In the genomic region with DNA sequence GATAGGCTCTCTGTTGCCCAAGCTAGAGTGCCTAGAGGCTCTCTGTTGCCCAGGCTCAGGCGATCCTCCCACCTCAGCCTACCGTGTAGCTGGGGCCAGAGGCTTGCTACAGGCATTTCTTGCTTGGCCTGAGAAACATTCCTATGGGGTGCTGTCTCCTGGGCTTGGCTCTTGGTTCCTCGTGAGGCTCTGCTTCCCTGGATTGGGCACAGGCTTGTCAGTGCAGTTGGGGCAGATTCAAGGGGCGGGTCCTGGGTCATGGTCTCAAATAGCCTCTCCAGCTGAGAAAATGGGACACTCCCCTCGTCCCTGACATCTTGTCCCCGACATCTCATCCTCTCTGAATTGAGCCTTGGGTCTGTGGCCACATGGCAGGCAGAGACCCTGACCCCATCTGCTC, we compare ENCODE assay signal across 17 cellular contexts. TPM values are rescaled to one million over a fixed set of nuclear protein-coding genes. Genes with fewer than 3 reads are reported as not detected.
DNase-seq lines count a peak whose midpoint lies in the region; ATAC-seq, FAIRE-seq and TF ChIP-seq lines count a peak whose summit lies in the region.
"Had no signal": no experiment of that assay in that cellular context is flagged by ENCODE, and none has a peak within 500 bp of the region (broad histone marks: within the 10 kb centered on the region; RNA-seq: fewer than 3 reads in every experiment).

No MANE protein-coding gene starts in this region.

- no peak for DNase-seq in HepG2 (ENCODE audit: low spot score)
- DNase-seq in right lobe of liver, result no peak
- no peak for DNase-seq in RWPE2 (ENCODE audit: low spot score)
- no peak for DNase-seq in immature natural killer cell
- no peak for DNase-seq in kidney tubule cell (ENCODE audit: low spot score)
- no peak for DNase-seq in SHP77 (lab: John Stamatoyannopoulos, UW)
- no peak for DNase-seq in NCI-H526 (lab: John Stamatoyannopoulos, UW)
- DNase-seq: activated B cell treated with CpG ODN at 0.5 μM for 24 hours; anterior cingulate cortex; hippocampal formation; stimulated activated CD4-positive, alpha-beta T cell treated with anti-CD3 and anti-CD28 coated beads, Interleukin-2, amount 100 ng/mL, for 48 hours had no signal

- H3K9ac ChIP-seq in HepG2 (ENCODE audit: insufficient read depth, low read depth, low read length), result no peak overlapping the region

- no peaks in the 10 kb centered on the region for H3K79me2 ChIP-seq in HepG2 (ENCODE audit: insufficient read depth, low read length)

- ATAC-seq in HepG2, result peak; percentile 9
- no peak for ATAC-seq in right lobe of liver
- peak; percentile 32; the same call in 2 of the 3 replicates for ATAC-seq in RWPE2 (ENCODE audit: low read depth)
- no peak for ATAC-seq in HG03025 (IDR thresholded peaks at IDR 0.05; ENCODE audit: low FRiP score, unreplicated experiment)

- H3K4me1 ChIP-seq in HepG2 (ENCODE audit: insufficient read depth, low read length), result 0 out of 2 replicates have a peak, but pooled peaks cover 4% of the 10 kb centered on the region
- H3K4me1 ChIP-seq in right lobe of liver, result peaks cover 0 to 2% (median 0%) of the 10 kb centered on the region in 4 donors
- no peaks in the 10 kb centered on the region for H3K4me1 ChIP-seq in RWPE2 (ENCODE audit: insufficient read depth, poor library complexity, severe bottlenecking)

- TF ChIP-seq POLR2A in HepG2 (IDR thresholded peaks at IDR 0.05; ENCODE audit: insufficient read depth in 1 of 2, low read depth in 2 of 2, low read length in 2 of 2) (no peak), right lobe of liver (IDR thresholded peaks at IDR 0.05) (no peak)

- H3K36me3 ChIP-seq in HepG2 (replicated peaks in 1 of 2; ENCODE audit: control insufficient read depth in 1 of 2, insufficient read depth in 2 of 2, low read length in 2 of 2) (peaks cover 3 to 8% of the 10 kb centered on the region in 2 experiments; a peak in 3 of 5 replicates), right lobe of liver (peaks cover 0 to 11% (median 6%) of the 10 kb centered on the region in 4 donors), RWPE2 (ENCODE audit: low read depth) (peaks cover 5% of the 10 kb centered on the region; the same call in 1 of the 2 replicates)

- H4K20me1 ChIP-seq in HepG2 (ENCODE audit: insufficient read depth, low read length), result no peaks in the 10 kb centered on the region; the same call in 1 of the 2 replicates

- H3K4me3 ChIP-seq in HepG2 (replicated peaks in 1 of 3; ENCODE audit: insufficient read depth in 1 of 3, low read depth in 2 of 3, low read length in 3 of 3) (no peak overlapping the region), right lobe of liver (no peak overlapping the region), RWPE2 (ENCODE audit: severe bottlenecking) (no peak overlapping the region)
- H3K4me3 ChIP-seq: suprapubic skin had no signal

- peaks cover 0 to 5% of the 10 kb centered on the region in 2 donors for H3K4me1 Mint-ChIP-seq in immature natural killer cell
- H3K4me1 Mint-ChIP-seq: mesothelial cell of epicardium had no signal

- BruUV-seq in HepG2 (replicated peaks; lab: Mats Ljungman, UMichigan), result no TSS peak

- TF ChIP-seq CTCF in HepG2 (CRISPR knock-in tag; IDR thresholded peaks at IDR 0.05), result no peak
- no peak for TF ChIP-seq CTCF in right lobe of liver (IDR thresholded peaks at IDR 0.05)
- TF ChIP-seq CTCF in RWPE2 (IDR thresholded peaks at IDR 0.05; ENCODE audit: poor library complexity, severe bottlenecking), result no peak

- no peak overlapping the region for H3K4me3 Mint-ChIP-seq in immature natural killer cell
- H3K4me3 Mint-ChIP-seq: activated B cell treated with CpG ODN at 0.5 μM for 24 hours, mesothelial cell of epicardium had no signal

- no peak for TF ChIP-seq EP300 in HepG2 (IDR thresholded peaks at IDR 0.05; ENCODE audit: low read depth in 2 of 2, low read length in 2 of 2)
- no peak for TF ChIP-seq EP300 in HepG2 (CRISPR knock-in tag; IDR thresholded peaks at IDR 0.05; ENCODE audit: borderline replicate concordance)

- no peaks in the 10 kb centered on the region for H3K9me3 Mint-ChIP-seq in immature natural killer cell
- H3K9me3 Mint-ChIP-seq: activated B cell treated with CpG ODN at 0.5 μM for 24 hours; activated T-helper 2 cell treated with anti-CD3 and anti-CD28 coated beads, Interferon-gamma antibody, Interleukin-2, Interleukin-4, amounts not matched to agents 10 μg/mL and 5 μg/mL and 100 μg/mL, durations not matched to agents 14 hours and 24 hours and 36 hours; mesothelial cell of epicardium had no signal

- H3K36me3 Mint-ChIP-seq in immature natural killer cell, result peaks cover 5 to 13% (median 5%) of the 10 kb centered on the region in 3 donors

- H3K9me3 ChIP-seq in HepG2 (ENCODE audit: low read length) (no peaks in the 10 kb centered on the region), right lobe of liver (no peaks in the 10 kb centered on the region), RWPE2 (ENCODE audit: severe bottlenecking) (peaks cover 2% of the 10 kb centered on the region)
- H3K9me3 ChIP-seq: suprapubic skin had no signal

- peak overlapping the region in 4 of 6 donors; percentile 44 to 71 (median 53) for H3K27ac Mint-ChIP-seq in immature natural killer cell
- H3K27ac Mint-ChIP-seq: activated B cell treated with CpG ODN at 0.5 μM for 24 hours; activated T-helper 2 cell treated with anti-CD3 and anti-CD28 coated beads, Interferon-gamma antibody, Interleukin-2, Interleukin-4, amounts not matched to agents 10 μg/mL and 5 μg/mL and 100 μg/mL, durations not matched to agents 14 hours and 24 hours and 36 hours; mesothelial cell of epicardium had no signal

- FAIRE-seq in HepG2 (lab: Jason Lieb, UNC), result no peak
- FAIRE-seq: G401.6 had no signal

- no peak overlapping the region for H3K4me2 ChIP-seq in HepG2 (ENCODE audit: low read depth, low read length)

- CTCF ChIA-PET in HepG2 (lab: Yijun Ruan, JAX; ENCODE audit: low intra/inter-chr PET ratio, low total read pairs), result no interaction called here

- 74% methylated on average over 6 of the region's 6 CpGs for WGBS in HepG2 (ENCODE audit: low lambda C conversion rate)
- 59% methylated on average over 5 of the region's 6 CpGs for WGBS in right lobe of liver (ENCODE audit: insufficient coverage, low coverage, low lambda C conversion rate, missing lambda C conversion rate)

- POLR2A ChIA-PET in HepG2 (lab: Yijun Ruan, JAX), result no interaction called here

- H3K27ac ChIP-seq in HepG2 (ENCODE audit: extremely low read length, insufficient read depth, low read length), result no peak overlapping the region
- H3K27ac ChIP-seq in right lobe of liver, result no peak overlapping the region
- H3K27ac ChIP-seq in RWPE2 (ENCODE audit: poor library complexity, severe bottlenecking), result no peak overlapping the region
- H3K27ac ChIP-seq: suprapubic skin had no signal

- TF ChIP-seq RAD21 in HepG2 (CRISPR knock-in tag; IDR thresholded peaks at IDR 0.05), result no peak

- H2AFZ ChIP-seq in HepG2 (ENCODE audit: low read length), result no peak overlapping the region

- in situ Hi-C loops in HepG2 (cut with HindIII; ENCODE audit: extremely low pct_ligation_motif_present, low pct_unique_long_range_greater_than_20kb), result no loop called here

- intact Hi-C loops in HepG2 (cut with micrococcal nuclease; ENCODE audit: unreplicated experiment) (no loop called here), right lobe of liver (cut with DNase I) (no loop called here)

- H3K27me3 ChIP-seq in HepG2 (ENCODE audit: control insufficient read depth in 1 of 2, insufficient read depth in 2 of 2, low read length in 2 of 2) (no peaks in the 10 kb centered on the region), right lobe of liver (no peaks in the 10 kb centered on the region), RWPE2 (ENCODE audit: insufficient read depth, poor library complexity, severe bottlenecking) (no peaks in the 10 kb centered on the region)
- H3K27me3 ChIP-seq: suprapubic skin had no signal

- H3K27me3 Mint-ChIP-seq in immature natural killer cell (ENCODE audit: low read depth in 3 of 3), result peaks cover 1 to 16% (median 11%) of the 10 kb centered on the region in 3 donors
- H3K27me3 Mint-ChIP-seq: activated B cell treated with CpG ODN at 0.5 μM for 24 hours had no signal

RNA-seq across cellular contexts. Expression of a gene that starts 4.9 kb away (rescaled TPM):
- total RNA-seq in HepG2 (2016; rRNA removed; fragmentation: Illumina TruSeq; extraction: Trizol), result 0.71 and 0.86 TPM in 2 replicates
- 0.35 and 0.40 TPM in 2 replicates for total RNA-seq in HepG2 (2016; cell fraction: cytosol; rRNA removed; fragmentation: Illumina TruSeq; extraction: Trizol; ENCODE audit: low read depth)
- 0.65 and 0.85 TPM in 2 replicates for total RNA-seq in HepG2 (2016; cell fraction: insoluble cytoplasmic fraction; rRNA removed; fragmentation: Illumina TruSeq; extraction: Trizol)
- total RNA-seq in HepG2 (2016; cell fraction: membrane; rRNA removed; fragmentation: Illumina TruSeq; extraction: Trizol), result 0.83 and 1.3 TPM in 2 replicates
- total RNA-seq in HepG2 (2016; cell fraction: nucleus; rRNA removed; fragmentation: Illumina TruSeq; extraction: Trizol), result 0.50 and 1.3 TPM in 2 replicates
- 1.2 and 2.0 TPM in 2 replicates for polyA plus RNA-seq in HepG2 (2011; rRNA removed)
- 1.4 and 2.8 TPM in 2 replicates for polyA plus RNA-seq in HepG2 (2011; cell fraction: cytosol; rRNA removed)
- 6.3 and 8.3 TPM in 2 replicates for polyA plus RNA-seq in HepG2 (2011; cell fraction: nucleus; rRNA removed)
- polyA plus RNA-seq in HepG2 (2012), result 0.81 and 1.2 TPM in 2 replicates
- polyA plus RNA-seq in HepG2 (2016; cell fraction: cytosol; fragmentation: Illumina TruSeq; extraction: Trizol; ENCODE audit: low read depth), result 0.16 and 0.19 TPM in 2 replicates
- 1.1 and 1.7 TPM in 2 replicates for polyA plus RNA-seq in HepG2 (2016; cell fraction: insoluble cytoplasmic fraction; fragmentation: Illumina TruSeq; extraction: Trizol; ENCODE audit: low read depth)
- 0.68 and 0.82 TPM in 2 replicates for polyA plus RNA-seq in HepG2 (2016; cell fraction: membrane; fragmentation: Illumina TruSeq; extraction: Trizol; ENCODE audit: low read depth)
- 1.3 and 2.4 TPM in 2 replicates for polyA plus RNA-seq in HepG2 (2016; cell fraction: nucleus; fragmentation: Illumina TruSeq; extraction: Trizol; ENCODE audit: insufficient read depth, low read depth)
- 2.0 and 5.3 TPM in 2 replicates for polyA minus RNA-seq in HepG2 (2011; rRNA and poly(A)+ RNA removed; ENCODE audit: low replicate concordance)
- polyA minus RNA-seq in HepG2 (2011; cell fraction: cytosol; rRNA and poly(A)+ RNA removed), result 1.3 and 1.5 TPM in 2 replicates
- polyA minus RNA-seq in HepG2 (2011; cell fraction: nucleus; rRNA and poly(A)+ RNA removed), result 1.9 and 3.7 TPM in 2 replicates
- total RNA-seq in right lobe of liver, result 1 to 10 TPM in 4 of 6 experiments, under 1 TPM in 2; 0.53 to 2.9 (median 1.1) TPM
- polyA plus RNA-seq in immature natural killer cell, result under 1 TPM in 2 of 3 donors, not detected in 1; 0.66 to 0.96 TPM

RNA-seq across cellular contexts. Expression of a gene that starts 5.6 kb away (rescaled TPM):
- total RNA-seq in HepG2 (2016; rRNA removed; fragmentation: Illumina TruSeq; extraction: Trizol) (278 and 337 TPM in 2 replicates), right lobe of liver (100 to 1,000 TPM in 4 of 6 experiments, 10 to 100 TPM in 2; 20.8 to 202 (median 154) TPM)
- 98.4 and 99.8 TPM in 2 replicates for total RNA-seq in HepG2 (2016; cell fraction: cytosol; rRNA removed; fragmentation: Illumina TruSeq; extraction: Trizol; ENCODE audit: low read depth)
- total RNA-seq in HepG2 (2016; cell fraction: insoluble cytoplasmic fraction; rRNA removed; fragmentation: Illumina TruSeq; extraction: Trizol), result 323 and 362 TPM in 2 replicates
- total RNA-seq in HepG2 (2016; cell fraction: membrane; rRNA removed; fragmentation: Illumina TruSeq; extraction: Trizol), result 84.6 and 89.0 TPM in 2 replicates
- total RNA-seq in HepG2 (2016; cell fraction: nucleus; rRNA removed; fragmentation: Illumina TruSeq; extraction: Trizol), result 193 and 208 TPM in 2 replicates
- polyA plus RNA-seq in HepG2 (2011; rRNA removed) (366 and 368 TPM in 2 replicates), immature natural killer cell (100 to 1,000 TPM; 242 to 566 (median 301) TPM)
- 715 and 846 TPM in 2 replicates for polyA plus RNA-seq in HepG2 (2011; cell fraction: cytosol; rRNA removed)
- polyA plus RNA-seq in HepG2 (2011; cell fraction: nucleus; rRNA removed), result 199 and 226 TPM in 2 replicates
- 207 and 262 TPM in 2 replicates for polyA plus RNA-seq in HepG2 (2012)
- 72.4 and 85.3 TPM in 2 replicates for polyA plus RNA-seq in HepG2 (2016; cell fraction: cytosol; fragmentation: Illumina TruSeq; extraction: Trizol; ENCODE audit: low read depth)
- polyA plus RNA-seq in HepG2 (2016; cell fraction: insoluble cytoplasmic fraction; fragmentation: Illumina TruSeq; extraction: Trizol; ENCODE audit: low read depth), result 186 TPM in 2 replicates
- polyA plus RNA-seq in HepG2 (2016; cell fraction: membrane; fragmentation: Illumina TruSeq; extraction: Trizol; ENCODE audit: low read depth), result 52.4 and 56.3 TPM in 2 replicates
- 235 and 237 TPM in 2 replicates for polyA plus RNA-seq in HepG2 (2016; cell fraction: nucleus; fragmentation: Illumina TruSeq; extraction: Trizol; ENCODE audit: insufficient read depth, low read depth)
- polyA minus RNA-seq in HepG2 (2011; rRNA and poly(A)+ RNA removed; ENCODE audit: low replicate concordance), result 73.2 and 83.5 TPM in 2 replicates
- polyA minus RNA-seq in HepG2 (2011; cell fraction: cytosol; rRNA and poly(A)+ RNA removed), result 58.6 and 70.0 TPM in 2 replicates
- 42.1 and 44.4 TPM in 2 replicates for polyA minus RNA-seq in HepG2 (2011; cell fraction: nucleus; rRNA and poly(A)+ RNA removed)

RNA-seq across cellular contexts. Expression of a gene that starts 18.3 kb away (rescaled TPM):
- 0.32 and 0.89 TPM in 2 replicates for total RNA-seq in HepG2 (2016; rRNA removed; fragmentation: Illumina TruSeq; extraction: Trizol)
- 0.30 and 0.44 TPM in 2 replicates for total RNA-seq in HepG2 (2016; cell fraction: cytosol; rRNA removed; fragmentation: Illumina TruSeq; extraction: Trizol; ENCODE audit: low read depth)
- total RNA-seq in HepG2 (2016; cell fraction: insoluble cytoplasmic fraction; rRNA removed; fragmentation: Illumina TruSeq; extraction: Trizol), result 0.19 and 0.69 TPM in 2 replicates
- 0.28 and 0.41 TPM in 2 replicates for total RNA-seq in HepG2 (2016; cell fraction: membrane; rRNA removed; fragmentation: Illumina TruSeq; extraction: Trizol)
- total RNA-seq in HepG2 (2016; cell fraction: nucleus; rRNA removed; fragmentation: Illumina TruSeq; extraction: Trizol), result 1.1 and 1.4 TPM in 2 replicates
- 4.0 TPM in 2 replicates for polyA plus RNA-seq in HepG2 (2011; rRNA removed)
- 0.47 and 1.4 TPM in 2 replicates for polyA plus RNA-seq in HepG2 (2011; cell fraction: cytosol; rRNA removed)
- polyA plus RNA-seq in HepG2 (2011; cell fraction: nucleus; rRNA removed), result 61.3 and 67.2 TPM in 2 replicates
- 5.6 and 8.4 TPM in 2 replicates for polyA plus RNA-seq in HepG2 (2012)
- 0.37 TPM in 1 of 2 replicates, not detected in the other for polyA plus RNA-seq in HepG2 (2016; cell fraction: cytosol; fragmentation: Illumina TruSeq; extraction: Trizol; ENCODE audit: low read depth)
- polyA plus RNA-seq in HepG2 (2016; cell fraction: insoluble cytoplasmic fraction; fragmentation: Illumina TruSeq; extraction: Trizol; ENCODE audit: low read depth), result 0.09 TPM in 1 of 2 replicates, not detected in the other
- not detected in 2 replicates for polyA plus RNA-seq in HepG2 (2016; cell fraction: membrane; fragmentation: Illumina TruSeq; extraction: Trizol; ENCODE audit: low read depth)
- 9.8 and 10.6 TPM in 2 replicates for polyA plus RNA-seq in HepG2 (2016; cell fraction: nucleus; fragmentation: Illumina TruSeq; extraction: Trizol; ENCODE audit: insufficient read depth, low read depth)
- polyA minus RNA-seq in HepG2 (2011; rRNA and poly(A)+ RNA removed; ENCODE audit: low replicate concordance), result 0.86 and 2.2 TPM in 2 replicates
- 0.49 TPM in 1 of 2 replicates, not detected in the other for polyA minus RNA-seq in HepG2 (2011; cell fraction: cytosol; rRNA and poly(A)+ RNA removed)
- polyA minus RNA-seq in HepG2 (2011; cell fraction: nucleus; rRNA and poly(A)+ RNA removed), result 5.0 and 5.3 TPM in 2 replicates
- total RNA-seq in right lobe of liver, result 1 to 10 TPM in 4 of 6 experiments, under 1 TPM in 2; 0.31 to 4.2 (median 1.8) TPM
- under 1 TPM in 1 of 3 donors, not detected in 2; 0.21 TPM for polyA plus RNA-seq in immature natural killer cell

RNA-seq across cellular contexts. Expression of a gene that starts 27.6 kb away (rescaled TPM):
- total RNA-seq in HepG2 (2016; rRNA removed; fragmentation: Illumina TruSeq; extraction: Trizol), result 0.09 TPM in 1 of 2 replicates, not detected in the other
- not detected in 2 replicates for total RNA-seq in HepG2 (2016; cell fraction: cytosol; rRNA removed; fragmentation: Illumina TruSeq; extraction: Trizol; ENCODE audit: low read depth)
- total RNA-seq in HepG2 (2016; cell fraction: insoluble cytoplasmic fraction; rRNA removed; fragmentation: Illumina TruSeq; extraction: Trizol), result 0.15 TPM in 1 of 2 replicates, not detected in the other
- not detected in 2 replicates for total RNA-seq in HepG2 (2016; cell fraction: membrane; rRNA removed; fragmentation: Illumina TruSeq; extraction: Trizol)
- 0.16 and 0.19 TPM in 2 replicates for total RNA-seq in HepG2 (2016; cell fraction: nucleus; rRNA removed; fragmentation: Illumina TruSeq; extraction: Trizol)
- 0.18 and 0.37 TPM in 2 replicates for polyA plus RNA-seq in HepG2 (2011; rRNA removed)
- 0.16 and 0.19 TPM in 2 replicates for polyA plus RNA-seq in HepG2 (2011; cell fraction: cytosol; rRNA removed)
- polyA plus RNA-seq in HepG2 (2011; cell fraction: nucleus; rRNA removed), result 0.66 and 0.74 TPM in 2 replicates
- 0.31 and 0.51 TPM in 2 replicates for polyA plus RNA-seq in HepG2 (2012)
- polyA plus RNA-seq in HepG2 (2016; cell fraction: cytosol; fragmentation: Illumina TruSeq; extraction: Trizol; ENCODE audit: low read depth), result not detected in 2 replicates
- polyA plus RNA-seq in HepG2 (2016; cell fraction: insoluble cytoplasmic fraction; fragmentation: Illumina TruSeq; extraction: Trizol; ENCODE audit: low read depth), result 0.05 and 0.12 TPM in 2 replicates
- not detected in 2 replicates for polyA plus RNA-seq in HepG2 (2016; cell fraction: membrane; fragmentation: Illumina TruSeq; extraction: Trizol; ENCODE audit: low read depth)
- 0.35 and 0.44 TPM in 2 replicates for polyA plus RNA-seq in HepG2 (2016; cell fraction: nucleus; fragmentation: Illumina TruSeq; extraction: Trizol; ENCODE audit: insufficient read depth, low read depth)
- polyA minus RNA-seq in HepG2 (2011; rRNA and poly(A)+ RNA removed; ENCODE audit: low replicate concordance), result 0.20 and 0.30 TPM in 2 replicates
- polyA minus RNA-seq in HepG2 (2011; cell fraction: cytosol; rRNA and poly(A)+ RNA removed), result 0.26 and 0.30 TPM in 2 replicates
- 0.26 and 0.37 TPM in 2 replicates for polyA minus RNA-seq in HepG2 (2011; cell fraction: nucleus; rRNA and poly(A)+ RNA removed)
- total RNA-seq in right lobe of liver, result under 1 TPM in 4 of 6 experiments, not detected in 2; 0.05 to 0.33 (median 0.19) TPM
- not detected for polyA plus RNA-seq in immature natural killer cell
- total RNA-seq: kidney epithelial cell had no signal

Comparison
In these comparisons a context has a peak if more than half of its experiments do, and no peak if none do; other contexts are left out.
1. ATAC-seq: peak in HepG2 (single experiment) and RWPE2 (single experiment); none in right lobe of liver (0 of 4) and HG03025 (single experiment).